ENCODE assay signal across 8 cellular contexts in genomic region chr16:20741555-20742285, GRCh38. TPM values are rescaled to one million over a fixed set of nuclear protein-coding genes. Genes with fewer than 3 reads are reported as not detected.
DNase-seq lines count a peak whose midpoint lies in the region; ATAC-seq, FAIRE-seq and TF ChIP-seq lines count a peak whose summit lies in the region.

THUMPD1 (minus strand) TSS chr16:20741818; CDS start chr16:20741739, 79 bp downstream.

- peaks cover 34% of the 10 kb centered on the region for H4K20me1 ChIP-seq in astrocyte (ENCODE audit: insufficient read depth, low read length)

- H3K4me1 ChIP-seq in astrocyte (ENCODE audit: insufficient read depth, low read length) (peaks cover 5% of the 10 kb centered on the region), aorta (ENCODE audit: control insufficient read depth in 1 of 2, insufficient read depth in 2 of 2, low read length in 2 of 2) (peaks cover 0 to 3% of the 10 kb centered on the region in 2 donors)

- peak within 1 kb of the TSS; percentile 98 for H3K27ac Mint-ChIP-seq in astrocyte (ENCODE audit: unreplicated experiment)

- peak within 1 kb of the TSS; percentile 100 for H2AFZ ChIP-seq in astrocyte (ENCODE audit: low read depth, low read length)

- H3K36me3 ChIP-seq in astrocyte (ENCODE audit: insufficient read depth, low read length) (peaks cover 10% of the 10 kb centered on the region), aorta (ENCODE audit: control insufficient read depth in 1 of 2, insufficient read depth in 2 of 2, low read length in 1 of 2) (peaks cover 3 to 4% of the 10 kb centered on the region in 2 donors)

- peak within 1 kb of the TSS; percentile 100 for H3K4me3 ChIP-seq in astrocyte (ENCODE audit: insufficient read depth, low read depth, low read length)
- H3K4me3 ChIP-seq in aorta (ENCODE audit: low read length in 2 of 2): peak within 1 kb of the TSS; percentile 66 to 93

- H3K4me1 Mint-ChIP-seq in astrocyte (ENCODE audit: low read depth, unreplicated experiment): peaks cover 9% of the 10 kb centered on the region

- H3K9me3 Mint-ChIP-seq in astrocyte (ENCODE audit: unreplicated experiment): no peaks in the 10 kb centered on the region

- DNase-seq in GM18507 (ENCODE audit: extremely low spot score, insufficient read length, low read depth): peak; percentile 92
- peak; percentile 95 for DNase-seq in NCI-H2029 (lab: John Stamatoyannopoulos, UW)
- DNase-seq in T-helper 22 cell (ENCODE audit: low read depth): peak; percentile 93
- peak; percentile 91 for DNase-seq in astrocyte (ENCODE audit: low read depth)
- peak; percentile 92 for DNase-seq in hepatic stellate cell (ENCODE audit: low spot score)
- DNase-seq in renal cortical epithelial cell (ENCODE audit: low read depth): peak; percentile 88
- peak; percentile 98 to 99 for DNase-seq in aorta

- H3K36me3 Mint-ChIP-seq in astrocyte (ENCODE audit: low read depth, unreplicated experiment): peaks cover 4% of the 10 kb centered on the region

- H3K27me3 ChIP-seq in astrocyte (ENCODE audit: insufficient read depth, low read length) (no peaks in the 10 kb centered on the region), aorta (ENCODE audit: control insufficient read depth in 1 of 2, insufficient read depth in 2 of 2, low read length in 1 of 2) (peaks cover 0 to 2% of the 10 kb centered on the region in 2 donors)

- FAIRE-seq in GM18507 (lab: Jason Lieb, UNC) (peak; percentile 92), astrocyte (lab: Jason Lieb, UNC) (no peak)

- peak within 1 kb of the TSS; percentile 91 for H3K4me2 ChIP-seq in astrocyte (ENCODE audit: low read length)

- peak within 1 kb of the TSS; percentile 99 for H3K4me3 Mint-ChIP-seq in astrocyte (ENCODE audit: unreplicated experiment)

- 4% methylated on average over 42 of the region's 42 CpGs for WGBS in aorta, 2 donors

- peak within 1 kb of the TSS; percentile 99 for H3K9ac ChIP-seq in astrocyte (ENCODE audit: low read length)

- intact Hi-C loops in aorta (cut with DNase I): loop anchor here (5.0 to 10.0 kb wide), 2 partner anchors 127 to 129 kb away; no protein-coding TSS in a partner anchor

- H3K27me3 Mint-ChIP-seq in astrocyte (ENCODE audit: low read depth, unreplicated experiment): no peaks in the 10 kb centered on the region

- no peak for TF ChIP-seq CTCF in astrocyte (IDR thresholded peaks at IDR 0.05; ENCODE audit: insufficient read depth, low read depth, low read length)

- H3K9me3 ChIP-seq in astrocyte (ENCODE audit: insufficient read depth, low read depth, low read length): no peaks in the 10 kb centered on the region
- H3K9me3 ChIP-seq in aorta (ENCODE audit: control insufficient read depth, low read length): no peaks in the 10 kb centered on the region

- H3K27ac ChIP-seq in astrocyte (ENCODE audit: low read depth, low read length): peak within 1 kb of the TSS; percentile 98
- peak within 1 kb of the TSS; percentile 91 to 95 for H3K27ac ChIP-seq in aorta (ENCODE audit: low read depth in 1 of 2, low read length in 2 of 2)

- ATAC-seq in HG02973 (IDR thresholded peaks at IDR 0.05; ENCODE audit: unreplicated experiment): peak; percentile 88
- ATAC-seq in aorta (ENCODE audit: low FRiP score): peak; percentile 98

- H3K79me2 ChIP-seq in astrocyte (ENCODE audit: insufficient read depth, low read length): peaks cover 36% of the 10 kb centered on the region

RNA-seq across cellular contexts. Expression of gene THUMPD1, which starts in this region (rescaled TPM):
- total RNA-seq in astrocyte (26.4 and 28.6 TPM in 2 replicates), renal cortical epithelial cell (60.4 and 88.6 TPM in 2 replicates), aorta (10 to 100 TPM; 31.7 to 38.1 TPM)
- 10 to 100 TPM; 15.3 to 25.3 TPM for polyA plus RNA-seq in aorta

Comparison
In these comparisons a context has a peak if more than half of its experiments do, and no peak if none do; other contexts are left out.
1. Peak in every context shown above with its lines: DNase-seq, ATAC-seq, H3K4me3 ChIP-seq and H3K27ac ChIP-seq.